Comparison of ENCODE assay signal across 1 cellular context in the genomic region with DNA sequence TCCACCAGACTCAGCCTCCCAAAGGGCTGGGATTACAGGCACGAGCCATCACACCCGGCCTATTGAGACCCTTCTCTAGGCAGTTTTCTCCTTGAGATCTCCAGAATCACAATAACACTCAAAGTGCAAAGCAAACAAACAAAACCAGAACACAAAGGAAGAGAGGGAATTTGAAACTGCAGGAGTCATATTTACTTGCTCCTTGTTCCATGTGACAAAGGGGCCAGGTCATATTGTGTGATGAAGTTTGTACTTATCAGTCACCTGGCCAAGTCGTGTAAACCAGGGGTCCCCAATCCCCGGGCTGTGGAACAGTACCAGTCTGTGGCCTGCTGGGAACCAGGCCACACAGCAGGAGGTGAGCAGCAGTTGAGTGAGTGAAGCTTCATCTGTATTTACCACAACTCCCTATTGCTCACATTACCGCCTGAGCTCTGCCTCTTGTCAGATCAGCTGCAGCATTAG.
TF ChIP-seq lines count a peak whose summit lies in the region.

No MANE protein-coding gene starts in this region.

TF ChIP-seq in WTC11, 78 proteins besides CTCF, POLR2A, EP300 and RAD21 (continued from another document):
- TF ChIP-seq IRF2 (CRISPR knock-in tag; IDR thresholded peaks at IDR 0.05; ENCODE audit: borderline replicate concordance, low read depth) = no peak
- no peak for TF ChIP-seq SMAD3 (CRISPR knock-in tag; IDR thresholded peaks at IDR 0.05; ENCODE audit: borderline replicate concordance)
- TF ChIP-seq, protein P1, sequence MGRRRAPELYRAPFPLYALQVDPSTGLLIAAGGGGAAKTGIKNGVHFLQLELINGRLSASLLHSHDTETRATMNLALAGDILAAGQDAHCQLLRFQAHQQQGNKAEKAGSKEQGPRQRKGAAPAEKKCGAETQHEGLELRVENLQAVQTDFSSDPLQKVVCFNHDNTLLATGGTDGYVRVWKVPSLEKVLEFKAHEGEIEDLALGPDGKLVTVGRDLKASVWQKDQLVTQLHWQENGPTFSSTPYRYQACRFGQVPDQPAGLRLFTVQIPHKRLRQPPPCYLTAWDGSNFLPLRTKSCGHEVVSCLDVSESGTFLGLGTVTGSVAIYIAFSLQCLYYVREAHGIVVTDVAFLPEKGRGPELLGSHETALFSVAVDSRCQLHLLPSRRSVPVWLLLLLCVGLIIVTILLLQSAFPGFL (CRISPR knock-in tag; IDR thresholded peaks at IDR 0.05; ENCODE audit: borderline replicate concordance) = no peak
- no peak for TF ChIP-seq TEAD4 (CRISPR knock-in tag; IDR thresholded peaks at IDR 0.05)
- TF ChIP-seq, protein P2, sequence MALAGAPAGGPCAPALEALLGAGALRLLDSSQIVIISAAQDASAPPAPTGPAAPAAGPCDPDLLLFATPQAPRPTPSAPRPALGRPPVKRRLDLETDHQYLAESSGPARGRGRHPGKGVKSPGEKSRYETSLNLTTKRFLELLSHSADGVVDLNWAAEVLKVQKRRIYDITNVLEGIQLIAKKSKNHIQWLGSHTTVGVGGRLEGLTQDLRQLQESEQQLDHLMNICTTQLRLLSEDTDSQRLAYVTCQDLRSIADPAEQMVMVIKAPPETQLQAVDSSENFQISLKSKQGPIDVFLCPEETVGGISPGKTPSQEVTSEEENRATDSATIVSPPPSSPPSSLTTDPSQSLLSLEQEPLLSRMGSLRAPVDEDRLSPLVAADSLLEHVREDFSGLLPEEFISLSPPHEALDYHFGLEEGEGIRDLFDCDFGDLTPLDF (CRISPR knock-in tag; IDR thresholded peaks at IDR 0.05) = no peak
- TF ChIP-seq, protein P3, sequence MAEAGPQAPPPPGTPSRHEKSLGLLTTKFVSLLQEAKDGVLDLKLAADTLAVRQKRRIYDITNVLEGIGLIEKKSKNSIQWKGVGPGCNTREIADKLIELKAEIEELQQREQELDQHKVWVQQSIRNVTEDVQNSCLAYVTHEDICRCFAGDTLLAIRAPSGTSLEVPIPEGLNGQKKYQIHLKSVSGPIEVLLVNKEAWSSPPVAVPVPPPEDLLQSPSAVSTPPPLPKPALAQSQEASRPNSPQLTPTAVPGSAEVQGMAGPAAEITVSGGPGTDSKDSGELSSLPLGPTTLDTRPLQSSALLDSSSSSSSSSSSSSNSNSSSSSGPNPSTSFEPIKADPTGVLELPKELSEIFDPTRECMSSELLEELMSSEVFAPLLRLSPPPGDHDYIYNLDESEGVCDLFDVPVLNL (CRISPR knock-in tag; IDR thresholded peaks at IDR 0.05; ENCODE audit: borderline replicate concordance, low read depth) = no peak
- no peak for TF ChIP-seq NR3C1 (CRISPR knock-in tag; conservative IDR thresholded peaks at IDR 0.05; ENCODE audit: low read depth)
- no peak for TF ChIP-seq TEAD1 (CRISPR knock-in tag; IDR thresholded peaks at IDR 0.05)
